8 cellular contexts compared by ENCODE assay signal in the genomic region with DNA sequence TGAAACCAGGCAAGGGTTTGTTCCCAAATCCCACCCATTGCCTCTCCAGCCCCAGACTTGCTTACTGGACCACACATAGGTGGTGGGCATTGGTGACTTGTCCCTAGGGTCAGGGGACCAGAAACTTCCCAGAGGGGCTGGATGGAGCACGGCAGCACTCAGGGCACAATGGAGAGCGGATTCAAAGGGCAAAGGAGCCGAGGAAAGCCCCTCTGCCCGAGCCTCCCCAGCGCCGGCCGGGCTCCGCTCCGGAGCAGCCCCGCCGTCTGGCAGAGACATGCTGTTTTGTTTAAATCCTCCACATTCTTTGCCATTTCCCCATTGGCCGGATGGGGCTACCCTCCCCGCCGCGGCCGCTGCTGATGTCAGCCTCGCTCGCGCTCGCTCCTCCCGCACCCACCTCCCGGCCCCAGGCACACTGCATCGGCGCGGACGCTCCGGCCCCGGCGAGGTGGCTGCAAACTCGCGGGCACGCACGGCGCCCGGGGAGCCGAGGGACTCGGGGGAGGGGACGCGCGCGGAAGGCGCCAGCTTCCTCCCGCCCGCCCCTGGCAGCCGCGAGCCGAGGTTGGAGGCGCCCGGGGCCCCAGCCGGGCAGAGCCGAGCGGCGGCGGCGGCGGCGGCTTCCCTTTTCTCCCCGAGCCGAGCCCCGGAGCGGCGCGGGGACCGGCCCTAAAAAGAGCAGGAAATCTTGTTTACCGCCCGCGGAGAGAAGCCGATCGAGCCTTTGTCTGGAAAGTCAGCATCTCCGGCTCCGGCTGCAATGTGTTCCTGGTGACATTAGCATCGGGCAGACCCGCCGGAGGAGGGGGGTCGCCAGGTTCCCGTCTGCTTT. TPM values are rescaled to one million over a fixed set of nuclear protein-coding genes. Genes with fewer than 3 reads are reported as not detected.
DNase-seq lines count a peak whose midpoint lies in the region; ATAC-seq lines count a peak whose summit lies in the region.

A gene (plus strand): TSS at position 390 of the 835 bp plus-strand sequence.

- DNase-seq in AG08396 (ENCODE audit: low spot score) (peak; percentile 93), NCI-H460 (ENCODE audit: extremely low read depth, low read depth) (peak; percentile 79), cerebellum (ENCODE audit: low spot score) (peak; percentile 93), kidney glomerular epithelial cell (lab: John Stamatoyannopoulos, UW) (peak; percentile 87)
- peak; percentile 76 to 81 for DNase-seq in activated CD4-positive, alpha-beta T cell treated with anti-CD3 and anti-CD28 coated beads for 24 hours (ENCODE audit: low read depth in 2 of 2)
- DNase-seq in stimulated activated CD4-positive, alpha-beta T cell treated with anti-CD3 and anti-CD28 coated beads, Interleukin-1b, Interleukin-23, amount 100 ng/mL, for 1 hour (ENCODE audit: low read depth in 2 of 2), result peak; percentile 58 to 66

- ATAC-seq in GM18909 (IDR thresholded peaks at IDR 0.05; ENCODE audit: poor library complexity, unreplicated experiment) (peak; percentile 76), HG03175 (IDR thresholded peaks at IDR 0.05; ENCODE audit: unreplicated experiment) (peak; percentile 70)

RNA-seq across cellular contexts. Expression of the gene that starts here (rescaled TPM):
- total RNA-seq in NCI-H460 (2014; rRNA removed; shearing (Covaris generic)), result 34.5 and 34.8 TPM in 2 replicates
- 2.8 and 7.0 TPM in 2 replicates for polyA plus RNA-seq in NCI-H460 (2014; cell fraction: nucleus; rRNA removed)
- 44.2 TPM for total RNA-seq in cerebellum

Comparison
In these comparisons a context has a peak if more than half of its experiments do, and no peak if none do; other contexts are left out.
1. Peak in every context shown above with its lines: DNase-seq and ATAC-seq.